ENCODE assay signal across 8 cellular contexts in genomic region chr10:45000764-45001381, GRCh38. TPM values are rescaled to one million over a fixed set of nuclear protein-coding genes. Genes with fewer than 3 reads are reported as not detected.
DNase-seq lines count a peak whose midpoint lies in the region; ATAC-seq, FAIRE-seq and TF ChIP-seq lines count a peak whose summit lies in the region.

Gene ZNF22, plus strand, starts transcription at chr10:45000923. Its CDS starts 2,446 bp downstream, at chr10:45003369.

- peak; percentile 80 for TF ChIP-seq POLR2A in endothelial cell of umbilical vein (IDR thresholded peaks at IDR 0.05; ENCODE audit: low read depth, low read length)

- H3K27me3 ChIP-seq in endothelial cell of umbilical vein (ENCODE audit: control insufficient read depth in 2 of 2, insufficient read depth in 2 of 2, low read length in 2 of 2) = no peaks in the 10 kb centered on the region

- TF ChIP-seq CTCF in endothelial cell of umbilical vein (IDR thresholded peaks at IDR 0.05; ENCODE audit: extremely low read depth in 1 of 2, insufficient read depth in 1 of 2, low read depth in 1 of 2, low read length in 2 of 2) (peak in 1 of 2 donors; percentile 19), mucosa of descending colon (IDR thresholded peaks at IDR 0.05) (no peak)

- peak within 1 kb of the TSS; percentile 36 for H2AFZ ChIP-seq in endothelial cell of umbilical vein (ENCODE audit: low read depth, low read length)

- BruUV-seq in endothelial cell of umbilical vein (replicated peaks; lab: Mats Ljungman, UMichigan) = TSS peak; percentile 49

- DNase-seq in AG08396 (ENCODE audit: low spot score) (peak; percentile 86), NCI-H748 (lab: John Stamatoyannopoulos, UW; ENCODE audit: unreplicated experiment) (peak; percentile 75), endothelial cell of umbilical vein (ENCODE audit: low read depth, low spot score) (peak; percentile 75), mucosa of descending colon (peak; percentile 73 to 84 (median 81))
- DNase-seq in activated CD8-positive, alpha-beta memory T cell treated with anti-CD3 and anti-CD28 coated beads, Interleukin-2, amount 50 U/mL, for 1 hour (ENCODE audit: extremely low read depth) = peak; percentile 30
- DNase-seq in stimulated activated CD8-positive, alpha-beta memory T cell treated with anti-CD3 and anti-CD28 coated beads, Interleukin-4, amount 100 ng/mL, for 48 hours = peak; percentile 81

- peak within 1 kb of the TSS; percentile 89 for H3K27ac ChIP-seq in endothelial cell of umbilical vein (ENCODE audit: insufficient read depth, low read depth, low read length)

- H3K9ac ChIP-seq in endothelial cell of umbilical vein (replicated peaks; ENCODE audit: extremely low read depth, insufficient read depth, low read length) = peak within 1 kb of the TSS; percentile 91

- CTCF ChIA-PET in endothelial cell of umbilical vein (lab: Charles Lee) = interaction anchor here (0.9 to 9.0 kb wide), 9 partner anchors 10 to 1020 kb away, joined by 3 to 62 read pairs (median 4); partner anchors contain the start of gene DEPP1

- peaks cover 27% of the 10 kb centered on the region for H3K4me1 ChIP-seq in endothelial cell of umbilical vein (ENCODE audit: control insufficient read depth, extremely low read depth, insufficient read depth, low read length)
- peaks cover 11% of the 10 kb centered on the region for H3K4me1 ChIP-seq in mucosa of descending colon (ENCODE audit: low read depth)

- H3K9me1 ChIP-seq in endothelial cell of umbilical vein (replicated peaks; ENCODE audit: control insufficient read depth, extremely low read depth, insufficient read depth, low read length) = no peaks in the 10 kb centered on the region

- ATAC-seq in GM18861 (IDR thresholded peaks at IDR 0.05; ENCODE audit: unreplicated experiment) (peak; percentile 49), HG03066 (IDR thresholded peaks at IDR 0.05; ENCODE audit: low read depth, unreplicated experiment) (peak; percentile 76), mucosa of descending colon (peak; percentile 91)

- intact Hi-C loops in endothelial cell of umbilical vein (cut with micrococcal nuclease) = loop anchor here (1.0 to 10.0 kb wide), 4 partner anchors 42 to 1024 kb away; partner anchors contain the start of gene RASSF4
- intact Hi-C loops in mucosa of descending colon (cut with DNase I, micrococcal nuclease) = no loop called here

- H4K20me1 ChIP-seq in endothelial cell of umbilical vein (replicated peaks; ENCODE audit: control insufficient read depth, extremely low read depth, insufficient read depth, low read length) = no peaks in the 10 kb centered on the region

- H3K79me2 ChIP-seq in endothelial cell of umbilical vein (ENCODE audit: control insufficient read depth, insufficient read depth, low read length) = peaks cover 34% of the 10 kb centered on the region

- H3K4me3 ChIP-seq in endothelial cell of umbilical vein (replicated peaks in 1 of 3; ENCODE audit: insufficient read depth in 1 of 3, low read depth in 1 of 3, low read length in 3 of 3) (peak within 1 kb of the TSS; percentile 34 to 86 (median 48)), mucosa of descending colon (peak within 1 kb of the TSS; percentile 27)

- peak within 1 kb of the TSS; percentile 97 for H3K4me2 ChIP-seq in endothelial cell of umbilical vein (ENCODE audit: insufficient read depth, low read length)

- H3K36me3 ChIP-seq in endothelial cell of umbilical vein (ENCODE audit: control insufficient read depth in 2 of 2, extremely low read depth in 1 of 2, insufficient read depth in 2 of 2, low read length in 2 of 2) (peaks cover 5 to 9% of the 10 kb centered on the region in 2 experiments), mucosa of descending colon (ENCODE audit: low read depth) (no peaks in the 10 kb centered on the region)

- dilution Hi-C loops in endothelial cell of umbilical vein (cut with MboI; ENCODE audit: extremely low pct_ligation_motif_present, low sequenced_read_pairs) = no loop called here

- peak; percentile 12 for FAIRE-seq in endothelial cell of umbilical vein (lab: Jason Lieb, UNC)

- POLR2A ChIA-PET in endothelial cell of umbilical vein (lab: Charles Lee) = interaction anchor here (0.7 to 3.5 kb wide), 6 partner anchors 16 to 27 kb away, joined by 3 to 32 read pairs (median 8); partner anchors contain the start of gene DEPP1

- no peaks in the 10 kb centered on the region for H3K9me3 ChIP-seq in endothelial cell of umbilical vein (replicated peaks; ENCODE audit: control insufficient read depth, insufficient read depth, low read length)
- H3K9me3 ChIP-seq in mucosa of descending colon = no peaks in the 10 kb centered on the region

TF ChIP-seq in endothelial cell of umbilical vein, 7 proteins besides CTCF, POLR2A, EP300 and RAD21:
- TF ChIP-seq FOS (IDR thresholded peaks at IDR 0.05; ENCODE audit: borderline replicate concordance, insufficient read depth, low read length) (no peak), GATA2 (IDR thresholded peaks at IDR 0.05; ENCODE audit: insufficient read depth, insufficient read length, low read depth, low read length) (no peak), MYC (IDR thresholded peaks at IDR 0.05; ENCODE audit: low read depth, low read length) (peak; percentile 16), JUN (IDR thresholded peaks at IDR 0.05; ENCODE audit: borderline replicate concordance, insufficient read depth, insufficient read length, low read depth) (no peak), MAX (IDR thresholded peaks at IDR 0.05; ENCODE audit: insufficient read depth, insufficient read length) (no peak), POLR2AphosphoS5 (IDR thresholded peaks at IDR 0.05; ENCODE audit: insufficient read depth, low read depth, low read length) (peak; percentile 94), EZH2 (IDR thresholded peaks at IDR 0.05; ENCODE audit: borderline replicate concordance, low read depth, low read length, severe bottlenecking) (no peak)

RNA-seq across cellular contexts. Expression of gene ZNF22, which starts in this region (rescaled TPM):
- total RNA-seq in endothelial cell of umbilical vein = 45.0 and 48.7 TPM in 2 replicates
- 15.3 and 21.0 TPM in 2 replicates for polyA plus RNA-seq in endothelial cell of umbilical vein
- 24.1 and 26.7 TPM in 2 replicates for polyA plus RNA-seq in endothelial cell of umbilical vein (2011; cell fraction: cytosol; rRNA removed)
- 15.9 and 19.0 TPM in 2 replicates for polyA plus RNA-seq in endothelial cell of umbilical vein (2011; cell fraction: nucleus; rRNA removed)
- 34.7 and 37.6 TPM in 2 replicates for polyA plus RNA-seq in endothelial cell of umbilical vein (2012)
- 7.6 and 9.0 TPM in 2 replicates for polyA minus RNA-seq in endothelial cell of umbilical vein
- not detected for polyA minus RNA-seq in endothelial cell of umbilical vein (2011; cell fraction: cytosol; rRNA and poly(A)+ RNA removed)
- 11.7 and 15.4 TPM in 2 replicates for polyA minus RNA-seq in endothelial cell of umbilical vein (2011; cell fraction: nucleus; rRNA and poly(A)+ RNA removed)
- 10 to 100 TPM; 14.6 to 17.7 (median 15.5) TPM for total RNA-seq in mucosa of descending colon

Comparison
In these comparisons a context has a peak if more than half of its experiments do, and no peak if none do; other contexts are left out.
1. Peak in every context shown above with its lines: DNase-seq, ATAC-seq, H3K4me3 ChIP-seq and H3K27ac ChIP-seq.
2. DNase-seq: peak in every context shown above with its lines; median percentile 86 in AG08396; 81 in mucosa of descending colon; 81 in stimulated activated CD8-positive, alpha-beta memory T cell treated with anti-CD3 and anti-CD28 coated beads, Interleukin-4, amount 100 ng/mL, for 48 hours; 75 in NCI-H748; 75 in endothelial cell of umbilical vein; 30 in activated CD8-positive, alpha-beta memory T cell treated with anti-CD3 and anti-CD28 coated beads, Interleukin-2, amount 50 U/mL, for 1 hour.